In the genomic region with DNA sequence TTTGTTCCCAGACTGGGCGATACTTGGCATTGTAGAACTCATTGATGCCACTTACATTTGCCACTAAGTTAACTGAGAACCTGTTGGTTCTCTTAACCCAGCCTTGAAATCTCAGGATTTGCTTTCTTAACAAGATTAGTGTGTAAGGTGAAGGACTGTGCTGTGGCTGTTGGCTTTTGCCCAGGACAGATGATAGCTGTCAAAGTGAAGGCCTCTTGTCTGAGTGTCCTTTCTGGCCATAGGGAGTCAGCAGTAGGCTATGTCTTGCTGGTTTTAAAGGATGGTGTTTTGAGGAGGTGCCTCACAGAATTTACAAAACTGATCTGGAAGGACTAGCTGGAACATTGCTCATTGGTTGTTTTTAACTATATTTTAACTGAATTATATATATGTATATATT, we compare ENCODE assay signal across 20 cellular contexts. TPM values are rescaled to one million over a fixed set of nuclear protein-coding genes. Genes with fewer than 3 reads are reported as not detected.
DNase-seq lines count a peak whose midpoint lies in the region; ATAC-seq and TF ChIP-seq lines count a peak whose summit lies in the region.
"Had no signal": no experiment of that assay in that cellular context is flagged by ENCODE, and none has a peak within 500 bp of the region (broad histone marks: within the 10 kb centered on the region; RNA-seq: fewer than 3 reads in every experiment).

No MANE protein-coding gene starts in this region.

- peaks cover 9% of the 10 kb centered on the region for H3K4me1 Mint-ChIP-seq in WTC11
- peaks cover 17% of the 10 kb centered on the region for H3K4me1 Mint-ChIP-seq in nephron progenitor cell

- H3K4me3 Mint-ChIP-seq in WTC11 = peak overlapping the region; percentile 54
- peak overlapping the region; percentile 73 for H3K4me3 Mint-ChIP-seq in nephron progenitor cell
- H3K4me3 Mint-ChIP-seq: activated CD4-positive, alpha-beta T cell treated with anti-CD3 and anti-CD28 coated beads, Interleukin-2, amount 10 ng/mL, durations not matched to agents 24 days and 14 days; activated naive CD4-positive, alpha-beta T cell treated with anti-CD3 and anti-CD28 coated beads for 36 hours had no signal

- TF ChIP-seq CTCF in NB4 (IDR thresholded peaks at IDR 0.05; ENCODE audit: low read depth, low read length) = no peak
- no peak for TF ChIP-seq CTCF in WTC11 (IDR thresholded peaks at IDR 0.05)
- no peak for TF ChIP-seq CTCF in nephron progenitor cell (IDR thresholded peaks at IDR 0.05)

- TF ChIP-seq POLR2A in NB4 (IDR thresholded peaks at IDR 0.05; ENCODE audit: extremely low read depth, insufficient read length) = no peak

- H3K27ac Mint-ChIP-seq in WTC11 (no peak overlapping the region), nephron progenitor cell (no peak overlapping the region)
- H3K27ac Mint-ChIP-seq: activated CD4-positive, alpha-beta T cell treated with anti-CD3 and anti-CD28 coated beads, Interleukin-2, amount 10 ng/mL, durations not matched to agents 24 days and 14 days; activated naive CD4-positive, alpha-beta T cell treated with anti-CD3 and anti-CD28 coated beads for 36 hours had no signal

- H3K9me3 Mint-ChIP-seq in WTC11 = no peaks in the 10 kb centered on the region
- no peaks in the 10 kb centered on the region for H3K9me3 Mint-ChIP-seq in nephron progenitor cell
- H3K9me3 Mint-ChIP-seq: activated CD4-positive, alpha-beta T cell treated with anti-CD3 and anti-CD28 coated beads, Interleukin-2, amount 10 ng/mL, durations not matched to agents 24 days and 14 days; activated naive CD4-positive, alpha-beta T cell treated with anti-CD3 and anti-CD28 coated beads for 36 hours had no signal

- DNase-seq in G401 (ENCODE audit: low spot score) = peak; percentile 23
- DNase-seq in NB4 (ENCODE audit: low read depth) = peak; percentile 29
- DNase-seq in WTC11 (ENCODE audit: low spot score) = no peak
- DNase-seq in nephron progenitor cell = no peak
- DNase-seq in D341Med (ENCODE audit: low spot score) = no peak
- no peak for DNase-seq in activated CD4-positive, alpha-beta T cell treated with anti-CD3 and anti-CD28 coated beads for 1 hour
- DNase-seq in HT-29 (ENCODE audit: low spot score) = no peak
- DNase-seq: activated CD4-positive, alpha-beta T cell treated with anti-CD3 and anti-CD28 coated beads, Interleukin-2, amount 10 ng/mL, durations not matched to agents 24 days and 14 days; activated naive CD4-positive, alpha-beta T cell treated with anti-CD3 and anti-CD28 coated beads for 36 hours; Calu3; colonic mucosa; foreskin melanocyte; left colon; PC-3; SJCRH30; stimulated activated CD4-positive, alpha-beta T cell treated with anti-CD3 and anti-CD28 coated beads, Interleukin-4, amount 100 ng/mL, for 24 hours had no signal

- no peaks in the 10 kb centered on the region for H3K36me3 Mint-ChIP-seq in WTC11
- no peaks in the 10 kb centered on the region for H3K36me3 Mint-ChIP-seq in nephron progenitor cell (ENCODE audit: low read depth)

- no peak overlapping the region for H3K4me3 ChIP-seq in NB4 (ENCODE audit: low read depth, low read length)
- H3K4me3 ChIP-seq: colonic mucosa, SJCRH30, skin epidermis had no signal

- ATAC-seq in WTC11 = no peak
- ATAC-seq: left colon, PC-3 had no signal

- CTCF ChIA-PET in WTC11 (lab: Charles Lee) = interaction anchor here (2.1 to 7.8 kb wide), 5 partner anchors 33 to 175 kb away, joined by 5 to 315 read pairs (median 89); no protein-coding TSS in a partner anchor

- POLR2A ChIA-PET in WTC11 (lab: Charles Lee) = no interaction called here

- in situ Hi-C loops in G401 (cut with HindIII; ENCODE audit: low sequenced_read_pairs) = no loop called here

- H3K27me3 Mint-ChIP-seq in WTC11 (ENCODE audit: low read depth) (peaks cover 87% of the 10 kb centered on the region), nephron progenitor cell (ENCODE audit: low read depth, poor library complexity) (peaks cover 68% of the 10 kb centered on the region)

TF ChIP-seq in WTC11, 78 proteins besides CTCF, POLR2A, EP300 and RAD21 (continues in another document):
- TF ChIP-seq NR3C1 (CRISPR knock-in tag; conservative IDR thresholded peaks at IDR 0.05; ENCODE audit: low read depth) (no peak), ELF4 (CRISPR knock-in tag; IDR thresholded peaks at IDR 0.05; ENCODE audit: low read depth) (no peak), EMX1 (CRISPR knock-in tag; IDR thresholded peaks at IDR 0.05) (no peak), PRRX2 (CRISPR knock-in tag; IDR thresholded peaks at IDR 0.05) (no peak), MLX (CRISPR knock-in tag; IDR thresholded peaks at IDR 0.05) (no peak), ZBTB43 (CRISPR knock-in tag; IDR thresholded peaks at IDR 0.05) (no peak), ERG (CRISPR knock-in tag; IDR thresholded peaks at IDR 0.05) (no peak), ATF1 (CRISPR knock-in tag; IDR thresholded peaks at IDR 0.05) (no peak), SMAD3 (CRISPR knock-in tag; IDR thresholded peaks at IDR 0.05; ENCODE audit: borderline replicate concordance) (no peak), HMGA2 (CRISPR knock-in tag; IDR thresholded peaks at IDR 0.05) (no peak), ETV6 (CRISPR knock-in tag; IDR thresholded peaks at IDR 0.05) (no peak)
- TF ChIP-seq, protein P1, sequence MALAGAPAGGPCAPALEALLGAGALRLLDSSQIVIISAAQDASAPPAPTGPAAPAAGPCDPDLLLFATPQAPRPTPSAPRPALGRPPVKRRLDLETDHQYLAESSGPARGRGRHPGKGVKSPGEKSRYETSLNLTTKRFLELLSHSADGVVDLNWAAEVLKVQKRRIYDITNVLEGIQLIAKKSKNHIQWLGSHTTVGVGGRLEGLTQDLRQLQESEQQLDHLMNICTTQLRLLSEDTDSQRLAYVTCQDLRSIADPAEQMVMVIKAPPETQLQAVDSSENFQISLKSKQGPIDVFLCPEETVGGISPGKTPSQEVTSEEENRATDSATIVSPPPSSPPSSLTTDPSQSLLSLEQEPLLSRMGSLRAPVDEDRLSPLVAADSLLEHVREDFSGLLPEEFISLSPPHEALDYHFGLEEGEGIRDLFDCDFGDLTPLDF (CRISPR knock-in tag; IDR thresholded peaks at IDR 0.05) = no peak
- TF ChIP-seq, protein P2, sequence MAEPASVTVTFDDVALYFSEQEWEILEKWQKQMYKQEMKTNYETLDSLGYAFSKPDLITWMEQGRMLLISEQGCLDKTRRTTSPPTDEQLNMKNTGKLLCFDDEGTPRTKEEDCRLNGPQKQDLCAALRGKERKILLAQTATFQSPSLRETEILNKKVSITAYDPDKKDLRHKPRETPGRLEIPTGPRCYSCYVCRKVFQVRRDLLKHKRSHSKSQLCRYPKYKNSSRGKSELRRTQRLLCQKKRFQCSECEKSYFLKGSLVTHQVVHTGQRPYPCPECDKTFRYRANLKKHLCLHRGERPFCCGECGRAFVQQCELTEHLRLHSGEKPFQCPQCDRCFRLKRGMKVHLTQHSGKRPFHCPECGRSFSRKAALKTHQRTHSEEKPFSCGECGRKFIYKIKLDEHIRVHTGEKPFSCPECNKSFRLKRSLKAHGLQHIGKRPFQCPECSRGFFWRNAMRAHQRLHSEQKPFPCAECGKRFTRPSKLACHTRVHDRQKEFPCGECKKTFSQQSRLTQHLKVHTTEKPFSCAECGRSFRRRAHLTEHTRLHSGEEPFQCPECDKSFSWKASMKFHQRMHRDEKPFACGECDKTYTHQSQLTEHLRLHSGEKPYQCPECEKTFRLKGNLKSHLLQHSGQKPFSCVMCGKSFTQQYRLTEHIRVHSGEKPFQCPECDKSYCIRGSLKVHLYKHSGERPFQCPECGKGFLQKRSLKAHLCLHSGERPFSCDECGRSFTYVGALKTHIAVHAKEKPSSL (CRISPR knock-in tag; conservative IDR thresholded peaks at IDR 0.05) = no peak

RNA-seq across cellular contexts. Expression of gene DPYSL5, which starts 2.6 kb away (rescaled TPM):
- total RNA-seq in G401 (2014; rRNA removed; shearing (Covaris generic)) = 4.4 and 4.8 TPM in 2 replicates
- 7.6 to 12.1 TPM (median 9.2 TPM) in 3 replicates for total RNA-seq in WTC11 (2021)
- not detected in 2 replicates for total RNA-seq in HT-29 (2014; rRNA removed; shearing (Covaris generic))
- total RNA-seq: activated CD4-positive, alpha-beta T cell treated with anti-CD3 and anti-CD28 coated beads, Interleukin-2, amount 10 ng/mL, durations not matched to agents 24 days and 14 days; Calu3; LHCN-M2; mononuclear cell; PC-3; subcutaneous adipose tissue had no signal

Comparison
In these comparisons a context has a peak if more than half of its experiments do, and no peak if none do; other contexts are left out.
1. DNase-seq: peak in G401 (single experiment) and NB4 (single experiment); none in WTC11 (single experiment), nephron progenitor cell (single experiment), D341Med (single experiment), activated CD4-positive, alpha-beta T cell treated with anti-CD3 and anti-CD28 coated beads for 1 hour (single experiment) and HT-29 (single experiment).